Comparison of ENCODE assay signal across 7 cellular contexts in genomic region chr6:13526718-13527668, GRCh38. TPM values are rescaled to one million over a fixed set of nuclear protein-coding genes. Genes with fewer than 3 reads are reported as not detected.
A peak's percentile ranks its signal among the peaks of the same experiment; 100 is the strongest.
DNase-seq lines count a peak whose midpoint lies in the region; ATAC-seq and TF ChIP-seq lines count a peak whose summit lies in the region.

No MANE protein-coding gene starts in this region.

- H3K9me2 ChIP-seq in GM23248 (ENCODE audit: insufficient read depth) = no peaks in the 10 kb centered on the region
- H3K9me2 ChIP-seq in MM.1S (replicated peaks; ENCODE audit: insufficient read depth, low read length) = no peaks in the 10 kb centered on the region

- no peaks in the 10 kb centered on the region; the same call in 1 of the 2 replicates for H3K27me3 ChIP-seq in GM23248 (replicated peaks; ENCODE audit: insufficient read depth)
- H3K27me3 ChIP-seq in MM.1S (replicated peaks; ENCODE audit: insufficient read depth, low read length) = no peaks in the 10 kb centered on the region
- H3K27me3 ChIP-seq in tibial artery = no peaks in the 10 kb centered on the region

- no peaks in the 10 kb centered on the region for H3F3A ChIP-seq in GM23248 (ENCODE audit: insufficient read depth)
- H3F3A ChIP-seq in MM.1S (ENCODE audit: insufficient read depth, low read length) = peaks cover 23% of the 10 kb centered on the region

- no peak overlapping the region for H3K4me2 ChIP-seq in GM23248 (ENCODE audit: unreplicated experiment)
- H3K4me2 ChIP-seq in MM.1S (ENCODE audit: low read depth, low read length) = peak overlapping the region; percentile 70

- peak; percentile 77 for ATAC-seq in GM18502 (IDR thresholded peaks at IDR 0.05; ENCODE audit: poor library complexity, unreplicated experiment)
- peak; percentile 68 for ATAC-seq in Right ventricle myocardium superior (ENCODE audit: poor library complexity)
- no peak for ATAC-seq in left lobe of liver

- TF ChIP-seq CTCF in MM.1S (IDR thresholded peaks at IDR 0.05; ENCODE audit: low read length) (peak; percentile 30), tibial artery (IDR thresholded peaks at IDR 0.05) (no peak)

- no peak overlapping the region for H3K9ac ChIP-seq in GM23248
- peak overlapping the region; percentile 53 for H3K9ac ChIP-seq in MM.1S (ENCODE audit: low read length)

- no peaks in the 10 kb centered on the region for H4K20me1 ChIP-seq in GM23248 (ENCODE audit: insufficient read depth)
- H4K20me1 ChIP-seq in MM.1S (ENCODE audit: insufficient read depth, low read length) = no peaks in the 10 kb centered on the region

- H3K4me1 ChIP-seq in GM23248 (ENCODE audit: insufficient read depth) (no peaks in the 10 kb centered on the region), MM.1S (ENCODE audit: low read length) (peaks cover 41% of the 10 kb centered on the region), tibial artery (peaks cover 0 to 13% (median 3%) of the 10 kb centered on the region in 4 donors)

- H3K36me3 ChIP-seq in GM23248 (ENCODE audit: low read depth) = no peaks in the 10 kb centered on the region
- no peaks in the 10 kb centered on the region for H3K36me3 ChIP-seq in MM.1S (replicated peaks; ENCODE audit: insufficient read depth, low read length)
- no peaks in the 10 kb centered on the region for H3K36me3 ChIP-seq in tibial artery

- H3K79me2 ChIP-seq in GM23248 (ENCODE audit: insufficient read depth) (no peaks in the 10 kb centered on the region), MM.1S (ENCODE audit: low read length) (no peaks in the 10 kb centered on the region)

- no peak overlapping the region for H3K4me3 ChIP-seq in GM23248
- peak overlapping the region; percentile 22; the same call in 1 of the 2 replicates for H3K4me3 ChIP-seq in MM.1S (ENCODE audit: low read length)
- H3K4me3 ChIP-seq in tibial artery = no peak overlapping the region

- intact Hi-C loops in Right ventricle myocardium superior (cut with DNase I) = no loop called here
- intact Hi-C loops in tibial artery (cut with DNase I; ENCODE audit: low total_unique reads) = no loop called here

- WGBS in GM23248 (ENCODE audit: low coverage in 1 of 2, low lambda C conversion rate in 2 of 2, missing lambda C conversion rate in 2 of 2), 2 experiments = 89 to 91% methylated on average over 17 of the region's 17 CpGs

- H3K9me3 ChIP-seq in GM23248 (ENCODE audit: low read depth) (no peaks in the 10 kb centered on the region), MM.1S (replicated peaks; ENCODE audit: insufficient read depth, low read length) (no peaks in the 10 kb centered on the region), tibial artery (no peaks in the 10 kb centered on the region)

- no peak overlapping the region for H3K27ac ChIP-seq in GM23248
- peak overlapping the region; percentile 91 for H3K27ac ChIP-seq in MM.1S (ENCODE audit: low read length)
- peak overlapping the region; percentile 21 to 53 for H3K27ac ChIP-seq in tibial artery

- H2AFZ ChIP-seq in GM23248 (no peak overlapping the region), MM.1S (ENCODE audit: low read length) (peak overlapping the region; percentile 74)

- in situ Hi-C loops in GM23248 (cut with MboI) = loop anchor here (25.0 kb wide), 2 partner anchors 190 to 615 kb away; partner anchors contain the start of gene TBC1D7

- DNase-seq in GM23248 (peak; percentile 16), MM.1S (peak; percentile 92), SW480 (ENCODE audit: low spot score) (peak; percentile 65), Right ventricle myocardium superior (peak; percentile 59), tibial artery (peak; percentile 41 to 73), left lobe of liver (ENCODE audit: low spot score) (no peak)

RNA-seq across cellular contexts. Expression of gene GFOD1, which starts 39.6 kb away (rescaled TPM):
- 0.97 and 1.6 TPM in 2 replicates for total RNA-seq in GM23248 (2014; rRNA removed; shearing (Covaris generic))
- 0.74 and 0.84 TPM in 2 replicates for polyA plus RNA-seq in GM23248 (2016; fragmentation: Nextera tagmentation; extraction: Ambion mirVana)
- total RNA-seq in Right ventricle myocardium superior = 46.2 TPM
- total RNA-seq in left lobe of liver = 9.6 TPM

RNA-seq across cellular contexts. Expression of gene SIRT5, which starts 47.4 kb away (rescaled TPM):
- 4.8 and 5.3 TPM in 2 replicates for total RNA-seq in GM23248 (2014; rRNA removed; shearing (Covaris generic))
- 6.1 and 7.0 TPM in 2 replicates for polyA plus RNA-seq in GM23248 (2016; fragmentation: Nextera tagmentation; extraction: Ambion mirVana)
- total RNA-seq in Right ventricle myocardium superior (53.3 TPM), left lobe of liver (22.5 TPM)
